Comparison of ENCODE assay signal across 8 cellular contexts in the genomic region with DNA sequence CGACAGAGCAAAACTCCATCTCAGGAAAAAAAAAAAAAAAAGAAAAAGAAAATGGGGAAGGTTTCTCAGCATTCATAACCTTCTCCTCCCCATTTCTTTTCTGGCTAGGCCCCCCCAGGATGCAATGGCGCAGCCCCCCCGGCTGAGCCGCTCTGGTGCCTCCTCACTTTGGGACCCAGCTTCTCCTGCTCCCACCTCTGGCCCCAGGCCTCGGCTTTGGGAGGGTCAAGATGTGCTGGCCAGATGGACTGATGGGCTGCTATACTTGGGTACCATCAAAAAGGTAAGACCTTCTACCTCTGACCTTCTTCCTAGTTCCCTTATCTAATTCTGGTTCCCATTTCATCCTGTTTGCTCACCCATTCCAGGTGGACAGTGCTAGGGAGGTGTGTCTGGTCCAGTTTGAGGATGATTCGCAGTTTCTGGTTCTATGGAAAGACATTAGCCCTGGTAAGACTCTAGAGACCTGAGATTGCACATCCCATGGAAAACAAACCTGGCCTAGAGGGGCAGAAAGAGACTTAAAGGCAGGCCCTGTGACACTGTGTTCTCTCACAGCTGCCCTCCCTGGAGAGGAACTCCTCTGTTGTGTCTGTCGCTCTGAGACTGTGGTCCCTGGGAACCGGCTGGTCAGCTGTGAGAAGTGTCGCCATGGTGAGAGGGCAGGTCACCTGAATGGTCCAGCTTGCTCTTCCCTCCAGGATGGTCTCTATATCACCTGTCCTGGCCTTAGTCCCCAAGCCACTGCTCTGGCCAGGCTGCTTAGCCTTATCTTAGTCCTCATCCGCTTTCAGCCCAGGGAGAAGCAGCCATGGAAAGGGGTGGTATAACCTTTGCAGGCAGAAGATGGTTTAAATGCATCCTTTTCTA. TPM values are rescaled to one million over a fixed set of nuclear protein-coding genes. Genes with fewer than 3 reads are reported as not detected.
DNase-seq lines count a peak whose midpoint lies in the region; ATAC-seq and TF ChIP-seq lines count a peak whose summit lies in the region.
"Had no signal": no experiment of that assay in that cellular context is flagged by ENCODE, and none has a peak within 500 bp of the region (broad histone marks: within the 10 kb centered on the region; RNA-seq: fewer than 3 reads in every experiment).

No MANE protein-coding gene starts in this region.

- H3K36me3 ChIP-seq in BE2C: peaks cover 44% of the 10 kb centered on the region

- H3K9me3 Mint-ChIP-seq in stimulated activated naive CD8-positive, alpha-beta T cell treated with anti-CD3 and anti-CD28 coated beads, Interleukin-15, Interleukin-2, amounts not matched to agents 100 ng/mL and 50 ng/mL, for 24 hours: no peaks in the 10 kb centered on the region
- H3K9me3 Mint-ChIP-seq in glutamatergic neuron (ENCODE audit: unreplicated experiment): peaks cover 6% of the 10 kb centered on the region

- H3K4me1 ChIP-seq in BE2C: peaks cover 3% of the 10 kb centered on the region; the same call in 1 of the 2 replicates

- no peak overlapping the region for H3K4me3 ChIP-seq in BE2C (ENCODE audit: low read depth, low read length)

- H3K27me3 Mint-ChIP-seq in stimulated activated naive CD8-positive, alpha-beta T cell treated with anti-CD3 and anti-CD28 coated beads, Interleukin-15, Interleukin-2, amounts not matched to agents 100 ng/mL and 50 ng/mL, for 24 hours: no peaks in the 10 kb centered on the region
- peaks cover 20% of the 10 kb centered on the region for H3K27me3 Mint-ChIP-seq in glutamatergic neuron (ENCODE audit: unreplicated experiment)

- H3K4me1 Mint-ChIP-seq in stimulated activated naive CD8-positive, alpha-beta T cell treated with anti-CD3 and anti-CD28 coated beads, Interleukin-15, Interleukin-2, amounts not matched to agents 100 ng/mL and 50 ng/mL, for 24 hours (ENCODE audit: low read depth): peaks cover 66% of the 10 kb centered on the region
- peaks cover 29% of the 10 kb centered on the region for H3K4me1 Mint-ChIP-seq in glutamatergic neuron (ENCODE audit: low read depth, unreplicated experiment)

- peaks cover 54% of the 10 kb centered on the region for H3K36me3 Mint-ChIP-seq in stimulated activated naive CD8-positive, alpha-beta T cell treated with anti-CD3 and anti-CD28 coated beads, Interleukin-15, Interleukin-2, amounts not matched to agents 100 ng/mL and 50 ng/mL, for 24 hours (ENCODE audit: low read depth)
- no peaks in the 10 kb centered on the region for H3K36me3 Mint-ChIP-seq in glutamatergic neuron (ENCODE audit: unreplicated experiment)

- no peaks in the 10 kb centered on the region for H3K27me3 ChIP-seq in BE2C

- TF ChIP-seq CTCF in glutamatergic neuron (IDR thresholded peaks at IDR 0.05; ENCODE audit: partially characterized antibody, unreplicated experiment) (no peak), BE2C (IDR thresholded peaks at IDR 0.05; ENCODE audit: low read depth, low read length) (no peak)

- H3K4me3 Mint-ChIP-seq in stimulated activated naive CD8-positive, alpha-beta T cell treated with anti-CD3 and anti-CD28 coated beads, Interleukin-15, Interleukin-2, amounts not matched to agents 100 ng/mL and 50 ng/mL, for 24 hours: peak overlapping the region; percentile 51
- H3K4me3 Mint-ChIP-seq in glutamatergic neuron (ENCODE audit: unreplicated experiment): peak overlapping the region; percentile 79

- DNase-seq in stimulated activated naive CD8-positive, alpha-beta T cell treated with anti-CD3 and anti-CD28 coated beads, Interleukin-15, Interleukin-2, amounts not matched to agents 100 U/mL and 50 U/mL, for 24 hours: no peak
- DNase-seq in glutamatergic neuron (no peak), BE2C (no peak), DMS 273 treated with DMSO at 0.1 percent for 48 hours (lab: John Stamatoyannopoulos, UW) (no peak)
- no peak for DNase-seq in activated effector memory CD4-positive, alpha-beta T cell treated with Interleukin-2 at 50 U/mL for 16 hours
- DNase-seq: DMS79 treated with DMSO at 0.1 percent for 48 hours, NCI-H774 had no signal

- ATAC-seq in stimulated activated naive CD8-positive, alpha-beta T cell treated with anti-CD3 and anti-CD28 coated beads, Interleukin-15, Interleukin-2, amounts not matched to agents 100 U/mL and 50 U/mL, for 24 hours: no peak

- H3K9me3 ChIP-seq in BE2C: no peaks in the 10 kb centered on the region

- peak overlapping the region; percentile 81 for H3K27ac Mint-ChIP-seq in stimulated activated naive CD8-positive, alpha-beta T cell treated with anti-CD3 and anti-CD28 coated beads, Interleukin-15, Interleukin-2, amounts not matched to agents 100 ng/mL and 50 ng/mL, for 24 hours
- peak overlapping the region; percentile 88 for H3K27ac Mint-ChIP-seq in glutamatergic neuron (ENCODE audit: unreplicated experiment)

RNA-seq across cellular contexts. Expression of a gene that starts 1.6 kb away (rescaled TPM):
- 73.5 TPM for total RNA-seq in glutamatergic neuron (ENCODE audit: unreplicated experiment)
- polyA plus RNA-seq in BE2C (2012; ENCODE audit: insufficient read depth, insufficient read length, low read depth): 61.3 TPM

RNA-seq across cellular contexts. Expression of a gene that starts 5.5 kb away (rescaled TPM):
- 384 TPM for total RNA-seq in glutamatergic neuron (ENCODE audit: unreplicated experiment)
- 362 TPM for polyA plus RNA-seq in BE2C (2012; ENCODE audit: insufficient read depth, insufficient read length, low read depth)

RNA-seq across cellular contexts. Expression of a gene that starts 7.5 kb away (rescaled TPM):
- 75.1 TPM for total RNA-seq in glutamatergic neuron (ENCODE audit: unreplicated experiment)
- 191 TPM for polyA plus RNA-seq in BE2C (2012; ENCODE audit: insufficient read depth, insufficient read length, low read depth)

RNA-seq across cellular contexts. Expression of a gene that starts 20.8 kb away (rescaled TPM):
- total RNA-seq in glutamatergic neuron (ENCODE audit: unreplicated experiment): 14.8 TPM
- 13.5 TPM for polyA plus RNA-seq in BE2C (2012; ENCODE audit: insufficient read depth, insufficient read length, low read depth)

RNA-seq across cellular contexts. Expression of a gene that starts 42.0 kb away (rescaled TPM):
- total RNA-seq in glutamatergic neuron (ENCODE audit: unreplicated experiment): 9.6 TPM
- polyA plus RNA-seq in BE2C (2012; ENCODE audit: insufficient read depth, insufficient read length, low read depth): 90.5 TPM
